ENCODE assay signal across 1 cellular context in genomic region chr17:39700148-39700987, GRCh38.
A peak's percentile ranks its signal among the peaks of the same experiment; 100 is the strongest.
TF ChIP-seq lines count a peak whose summit lies in the region.

No MANE protein-coding gene starts in this region.

TF ChIP-seq in WTC11, 78 proteins besides CTCF, POLR2A, EP300 and RAD21 (continued from another document):
- TF ChIP-seq USF2 (CRISPR knock-in tag; IDR thresholded peaks at IDR 0.05) (peak; percentile 24; the same call in 1 of the 2 replicates), MYBL2 (CRISPR knock-in tag; IDR thresholded peaks at IDR 0.05) (0 out of 2 replicates have a peak, but pooled peaks have one; percentile 5), ZNF281 (CRISPR knock-in tag; IDR thresholded peaks at IDR 0.05) (no peak), AFF4 (CRISPR knock-in tag; IDR thresholded peaks at IDR 0.05; ENCODE audit: borderline replicate concordance) (no peak), MLX (CRISPR knock-in tag; IDR thresholded peaks at IDR 0.05) (no peak), NFYB (CRISPR knock-in tag; conservative IDR thresholded peaks at IDR 0.05; ENCODE audit: low read depth) (no peak), ERG (CRISPR knock-in tag; IDR thresholded peaks at IDR 0.05) (no peak), SP1 (CRISPR knock-in tag; conservative IDR thresholded peaks at IDR 0.05) (0 out of 2 replicates have a peak, but pooled peaks have one; percentile 9), FOXP4 (CRISPR knock-in tag; IDR thresholded peaks at IDR 0.05) (peak; percentile 27; the same call in 1 of the 2 replicates), KAT7 (CRISPR knock-in tag; IDR thresholded peaks at IDR 0.05; ENCODE audit: borderline replicate concordance) (no peak), ZBTB43 (CRISPR knock-in tag; IDR thresholded peaks at IDR 0.05) (no peak), GABPB1 (CRISPR knock-in tag; IDR thresholded peaks at IDR 0.05) (no peak), ZNF121 (CRISPR knock-in tag; IDR thresholded peaks at IDR 0.05) (no peak), E2F4 (CRISPR knock-in tag; IDR thresholded peaks at IDR 0.05; ENCODE audit: borderline replicate concordance, low read depth) (no peak), CBFB (CRISPR knock-in tag; IDR thresholded peaks at IDR 0.05; ENCODE audit: low read depth) (no peak), ETV6 (CRISPR knock-in tag; IDR thresholded peaks at IDR 0.05) (no peak), ZNF423 (CRISPR knock-in tag; IDR thresholded peaks at IDR 0.05) (0 out of 2 replicates have a peak, but pooled peaks have one; percentile 13), E2F5 (CRISPR knock-in tag; IDR thresholded peaks at IDR 0.05) (no peak), TEAD1 (CRISPR knock-in tag; IDR thresholded peaks at IDR 0.05) (no peak), ZNF416 (CRISPR knock-in tag; IDR thresholded peaks at IDR 0.05) (no peak), JUN (CRISPR knock-in tag; IDR thresholded peaks at IDR 0.05) (no peak)
